Comparison of ENCODE assay signal across 8 cellular contexts in genomic region chr6:7138921-7139358, GRCh38. TPM values are rescaled to one million over a fixed set of nuclear protein-coding genes. Genes with fewer than 3 reads are reported as not detected.
DNase-seq lines count a peak whose midpoint lies in the region; ATAC-seq, FAIRE-seq and TF ChIP-seq lines count a peak whose summit lies in the region.

No MANE protein-coding gene starts in this region.

- WGBS in small intestine, 3 donors: 13 to 57% (median 27%) methylated on average over 1 of the region's 1 CpG

- H2AFZ ChIP-seq in fibroblast of lung (ENCODE audit: low read length): no peak overlapping the region

- no peaks in the 10 kb centered on the region; the same call in 1 of the 2 replicates for H3K36me3 ChIP-seq in SK-N-MC (ENCODE audit: insufficient read depth, low read length)
- no peaks in the 10 kb centered on the region for H3K36me3 ChIP-seq in fibroblast of lung (ENCODE audit: control insufficient read depth, insufficient read depth, low read length)
- H3K36me3 ChIP-seq in small intestine (ENCODE audit: control insufficient read depth in 2 of 2, insufficient read depth in 2 of 2, low read length in 2 of 2): no peaks in the 10 kb centered on the region

- H3K27ac ChIP-seq in SK-N-MC: peak overlapping the region; percentile 90
- H3K27ac ChIP-seq in fibroblast of lung (ENCODE audit: insufficient read depth, low read length): no peak overlapping the region
- H3K27ac ChIP-seq in small intestine (ENCODE audit: low read depth in 1 of 2, low read length in 1 of 2): peak overlapping the region; percentile 51 to 66

- H3K9ac ChIP-seq in SK-N-MC (ENCODE audit: insufficient read length) (peak overlapping the region; percentile 76), fibroblast of lung (ENCODE audit: insufficient read depth, low read length) (no peak overlapping the region)

- H3K4me1 ChIP-seq in fibroblast of lung (ENCODE audit: control insufficient read depth, extremely low read depth, insufficient read depth, low read length) (peaks cover 10% of the 10 kb centered on the region), small intestine (ENCODE audit: control insufficient read depth in 2 of 2, insufficient read depth in 1 of 2, low read depth in 1 of 2, low read length in 1 of 2) (peaks cover 3 to 27% of the 10 kb centered on the region in 2 donors)

- H3K4me3 ChIP-seq in SK-N-MC (no peak overlapping the region; the same call in 1 of the 2 replicates), fibroblast of lung (replicated peaks in 1 of 4; ENCODE audit: control extremely low read depth in 1 of 4, insufficient read depth in 1 of 4, low read depth in 3 of 4, low read length in 4 of 4) (no peak overlapping the region), small intestine (ENCODE audit: low read depth in 1 of 2, low read length in 2 of 2) (no peak overlapping the region)

- no peak for ATAC-seq in GM21528 (IDR thresholded peaks at IDR 0.05; ENCODE audit: low FRiP score, unreplicated experiment)

- H4K20me1 ChIP-seq in fibroblast of lung (ENCODE audit: control insufficient read depth, extremely low read depth, insufficient read depth, low read length): no peaks in the 10 kb centered on the region

- DNase-seq in NCI-H2107 treated with DMSO at 0.1 percent for 48 hours (lab: John Stamatoyannopoulos, UW; ENCODE audit: unreplicated experiment): peak; percentile 38
- DNase-seq in NCI-H2107 (lab: John Stamatoyannopoulos, UW): no peak
- no peak for DNase-seq in SK-N-MC (ENCODE audit: low read depth, low spot score)
- no peak for DNase-seq in fibroblast of lung (ENCODE audit: low read depth in 2 of 2)
- peak; percentile 81 for DNase-seq in small intestine
- no peak for DNase-seq in urothelium cell line (ENCODE audit: low spot score)
- DNase-seq in NOMO-1 (lab: John Stamatoyannopoulos, UW; ENCODE audit: unreplicated experiment in 2 of 2): no peak

- H3K79me2 ChIP-seq in fibroblast of lung (ENCODE audit: control insufficient read depth, insufficient read depth, low read length): peaks cover 80% of the 10 kb centered on the region

- no peak for TF ChIP-seq CTCF in fibroblast of lung (conservative IDR thresholded peaks at IDR 0.05 in 1 of 2, IDR thresholded peaks at IDR 0.05 in 1 of 2; ENCODE audit: low read depth in 1 of 2, low read length in 2 of 2)

- H3K4me2 ChIP-seq in fibroblast of lung (ENCODE audit: extremely low read depth, insufficient read depth, low read length): peak overlapping the region; percentile 41

- H3K9me3 ChIP-seq in SK-N-MC (ENCODE audit: low read depth, low read length) (no peaks in the 10 kb centered on the region), fibroblast of lung (ENCODE audit: control insufficient read depth, insufficient read depth, low read depth, low read length) (no peaks in the 10 kb centered on the region), small intestine (ENCODE audit: control insufficient read depth, low read depth) (no peaks in the 10 kb centered on the region)

- H3K27me3 ChIP-seq in fibroblast of lung (ENCODE audit: control insufficient read depth, insufficient read depth, low read length) (no peaks in the 10 kb centered on the region), small intestine (ENCODE audit: control insufficient read depth in 2 of 2, insufficient read depth in 2 of 2, low read length in 2 of 2) (no peaks in the 10 kb centered on the region)

- FAIRE-seq in small intestine (lab: Jason Lieb, UNC) (no peak), urothelium cell line (lab: Jason Lieb, UNC) (no peak)

RNA-seq across cellular contexts. Expression of gene RREB1, which starts 31.2 kb away (rescaled TPM):
- total RNA-seq in fibroblast of lung: 15.2 and 18.8 TPM in 2 replicates
- 2.4 and 2.8 TPM in 2 replicates for polyA plus RNA-seq in fibroblast of lung
- 5.5 and 7.7 TPM in 2 replicates for polyA plus RNA-seq in fibroblast of lung (2012)
- 19.9 and 29.8 TPM in 2 replicates for polyA minus RNA-seq in fibroblast of lung (ENCODE audit: low replicate concordance)
- polyA plus RNA-seq in small intestine: 10 to 100 TPM in 2 of 3 donors, 1 to 10 TPM in 1; 6.5 to 12.7 (median 10.3) TPM

Comparison
In these comparisons a context has a peak if more than half of its experiments do, and no peak if none do; other contexts are left out.
1. DNase-seq: peak in NCI-H2107 treated with DMSO at 0.1 percent for 48 hours (single experiment) and small intestine (single experiment); none in NCI-H2107 (single experiment), SK-N-MC (single experiment), fibroblast of lung (0 of 2), urothelium cell line (single experiment) and NOMO-1 (0 of 2).